In the genomic region with DNA sequence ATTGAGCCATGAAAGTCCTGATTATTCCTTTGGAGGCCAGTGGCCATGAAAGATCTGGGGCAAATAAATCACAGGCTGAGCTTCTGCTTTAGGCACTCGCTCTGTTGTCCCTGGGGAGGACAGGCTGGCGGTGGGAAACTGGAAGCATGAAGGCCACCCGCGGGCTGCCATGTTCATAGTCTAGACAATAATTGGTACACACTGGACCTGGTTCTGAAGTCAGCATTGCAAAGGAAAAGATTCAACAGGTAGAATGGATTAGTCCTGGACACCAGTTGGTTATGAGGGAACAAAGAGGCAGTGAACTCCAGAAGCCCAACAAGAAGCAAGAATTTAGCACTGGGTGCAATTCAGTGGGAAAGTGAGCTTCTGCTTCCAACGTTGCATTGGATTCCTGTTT, we compare ENCODE assay signal across 20 cellular contexts.
DNase-seq lines count a peak whose midpoint lies in the region; ATAC-seq lines count a peak whose summit lies in the region.
"Had no signal": no experiment of that assay in that cellular context is flagged by ENCODE, and none has a peak within 500 bp of the region (broad histone marks: within the 10 kb centered on the region; RNA-seq: fewer than 3 reads in every experiment).

No MANE protein-coding gene starts in this region.

- ATAC-seq in HG03565 (IDR thresholded peaks at IDR 0.05; ENCODE audit: unreplicated experiment), result no peak
- ATAC-seq: GM12878 had no signal

- DNase-seq in activated effector memory CD4-positive, alpha-beta T cell treated with anti-CD3 and anti-CD28 coated beads, Interleukin-2, amount 50 U/mL, for 16 hours, result peak; percentile 14
- DNase-seq in activated effector memory CD4-positive, alpha-beta T cell treated with Interleukin-2 at 50 U/mL for 16 hours, result no peak
- DNase-seq in mesenteric fat pad (ENCODE audit: low spot score) (peak; percentile 64), hippocampal formation (lab: John Stamatoyannopoulos, UW) (no peak)
- DNase-seq: ACHN; BE2C; C1 segment of cervical spinal cord; CD4-positive, alpha-beta memory T cell; CD4-positive, CD25-positive, alpha-beta regulatory T cell; CD8-positive, alpha-beta memory T cell; COR-L47; DMS 273 treated with DMSO at 0.1 percent for 48 hours; DMS153; DMS53; DMS79; DND-41; EL; GDM1 had no signal

Comparison
In these comparisons a context has a peak if more than half of its experiments do, and no peak if none do; other contexts are left out.
1. DNase-seq: peak in activated effector memory CD4-positive, alpha-beta T cell treated with anti-CD3 and anti-CD28 coated beads, Interleukin-2, amount 50 U/mL, for 16 hours (single experiment) and mesenteric fat pad (single experiment); none in activated effector memory CD4-positive, alpha-beta T cell treated with Interleukin-2 at 50 U/mL for 16 hours (single experiment) and hippocampal formation (0 of 2).